26 cellular contexts compared by ENCODE assay signal in genomic region chr3:164144824-164145223, GRCh38.
"Had no signal": no experiment of that assay in that cellular context is flagged by ENCODE, and none has a peak within 500 bp of the region (broad histone marks: within the 10 kb centered on the region; RNA-seq: fewer than 3 reads in every experiment).

No MANE protein-coding gene starts in this region.

- H3K27ac Mint-ChIP-seq: natural killer cell; nephron; neural progenitor cell; stimulated activated effector memory CD8-positive, alpha-beta T cell treated with anti-CD3 and anti-CD28 coated beads, Interleukin-12 subunit alpha, Interleukin-12 subunit beta, amount 100 ng/mL, for 72 hours; stimulated activated naive B cell treated with anti-CD40 and anti-IgM and Interleukin-4, amounts not matched to agents 10 μg/mL and 1 μg/mL and 100 μg/mL, for 72 hours; stimulated activated naive CD8-positive, alpha-beta T cell treated with anti-CD3 and anti-CD28 coated beads, Interleukin-15, Interleukin-2, amounts not matched to agents 100 ng/mL and 50 ng/mL, for 24 hours had no signal

- H3K9me3 ChIP-seq: pancreas, prostate gland, right lobe of liver, thoracic aorta, thyroid gland, vagina had no signal

- H3K9ac ChIP-seq: neural progenitor cell had no signal

- H3K27me3 ChIP-seq: neural progenitor cell, pancreas, right atrium auricular region, right lobe of liver, sigmoid colon, stomach, thyroid gland, tibial nerve, upper lobe of left lung, vagina had no signal

- H2AFZ ChIP-seq: neural progenitor cell had no signal

- H3K4me3 Mint-ChIP-seq: natural killer cell; nephron; neural progenitor cell; stimulated activated effector memory CD8-positive, alpha-beta T cell treated with anti-CD3 and anti-CD28 coated beads, Interleukin-12 subunit alpha, Interleukin-12 subunit beta, amount 100 ng/mL, for 72 hours; stimulated activated naive B cell treated with anti-CD40 and anti-IgM and Interleukin-4, amounts not matched to agents 10 μg/mL and 1 μg/mL and 100 μg/mL, for 72 hours; stimulated activated naive CD8-positive, alpha-beta T cell treated with anti-CD3 and anti-CD28 coated beads, Interleukin-15, Interleukin-2, amounts not matched to agents 100 ng/mL and 50 ng/mL, for 24 hours had no signal

- H3K36me3 ChIP-seq: pancreas, prostate gland, right atrium auricular region, right lobe of liver, sigmoid colon, stomach, thoracic aorta, thyroid gland, tibial nerve, upper lobe of left lung, vagina had no signal

- H3K4me1 ChIP-seq: neural progenitor cell, pancreas, prostate gland, right atrium auricular region, right lobe of liver, sigmoid colon, stomach, thyroid gland, tibial nerve, upper lobe of left lung, vagina had no signal

- ATAC-seq: natural killer cell; pancreas; right lobe of liver; stimulated activated effector memory CD8-positive, alpha-beta T cell treated with anti-CD3 and anti-CD28 coated beads, Interleukin-12 subunit alpha, Interleukin-12 subunit beta, amount 100 ng/mL, for 72 hours; stimulated activated naive B cell treated with anti-CD40 and anti-IgM and Interleukin-4, amounts not matched to agents 10 μg/mL and 1 μg/mL and 100 μg/mL, for 72 hours had no signal

- H3K4me3 ChIP-seq: neural progenitor cell, pancreas, prostate gland, right atrium auricular region, right lobe of liver, sigmoid colon, stomach, thoracic aorta, thyroid gland, tibial nerve, upper lobe of left lung, vagina had no signal

- H3K4me2 ChIP-seq: neural progenitor cell had no signal

- H3K27me3 Mint-ChIP-seq: stimulated activated naive B cell treated with anti-CD40 and anti-IgM and Interleukin-4, amounts not matched to agents 10 μg/mL and 1 μg/mL and 100 μg/mL, for 72 hours; stimulated activated naive CD8-positive, alpha-beta T cell treated with anti-CD3 and anti-CD28 coated beads, Interleukin-15, Interleukin-2, amounts not matched to agents 100 ng/mL and 50 ng/mL, for 24 hours had no signal

- H3K4me1 Mint-ChIP-seq: natural killer cell; nephron; neural progenitor cell; stimulated activated effector memory CD8-positive, alpha-beta T cell treated with anti-CD3 and anti-CD28 coated beads, Interleukin-12 subunit alpha, Interleukin-12 subunit beta, amount 100 ng/mL, for 72 hours; stimulated activated naive B cell treated with anti-CD40 and anti-IgM and Interleukin-4, amounts not matched to agents 10 μg/mL and 1 μg/mL and 100 μg/mL, for 72 hours had no signal

- H3K27ac ChIP-seq: neural progenitor cell, pancreas, prostate gland, right atrium auricular region, right lobe of liver, sigmoid colon, stomach, thoracic aorta, thyroid gland, tibial nerve, upper lobe of left lung, vagina had no signal

- H3K36me3 Mint-ChIP-seq: natural killer cell; neural progenitor cell; stimulated activated effector memory CD8-positive, alpha-beta T cell treated with anti-CD3 and anti-CD28 coated beads, Interleukin-12 subunit alpha, Interleukin-12 subunit beta, amount 100 ng/mL, for 72 hours; stimulated activated naive B cell treated with anti-CD40 and anti-IgM and Interleukin-4, amounts not matched to agents 10 μg/mL and 1 μg/mL and 100 μg/mL, for 72 hours had no signal

- DNase-seq: natural killer cell; occipital lobe; pancreas; retina; right lobe of liver; sigmoid colon; small intestine; stimulated activated CD4-positive, alpha-beta T cell treated with anti-CD3 and anti-CD28 coated beads, Interleukin-15, amount 100 ng/mL, for 24 hours; stimulated activated CD4-positive, alpha-beta T cell treated with anti-CD3 and anti-CD28 coated beads, Interleukin-2, amount 100 ng/mL, for 24 hours; stimulated activated CD4-positive, alpha-beta T cell treated with anti-CD3 and anti-CD28 coated beads, Interleukin-2, amount 100 ng/mL, for 48 hours; stimulated activated CD4-positive, alpha-beta T cell treated with anti-CD3 and anti-CD28 coated beads, Interleukin-4, amount 100 ng/mL, for 24 hours; stimulated activated naive B cell treated with anti-CD40 and anti-IgM and Interleukin-4, amounts not matched to agents 10 μg/mL and 1 μg/mL and 100 μg/mL, for 72 hours; stimulated activated naive CD4-positive, alpha-beta T cell treated with Interleukin-2 at 50 U/mL for 16 hours; stomach; thyroid gland; trophoblast cell; upper lobe of left lung had no signal
